26 cellular contexts compared by ENCODE assay signal in the genomic region with DNA sequence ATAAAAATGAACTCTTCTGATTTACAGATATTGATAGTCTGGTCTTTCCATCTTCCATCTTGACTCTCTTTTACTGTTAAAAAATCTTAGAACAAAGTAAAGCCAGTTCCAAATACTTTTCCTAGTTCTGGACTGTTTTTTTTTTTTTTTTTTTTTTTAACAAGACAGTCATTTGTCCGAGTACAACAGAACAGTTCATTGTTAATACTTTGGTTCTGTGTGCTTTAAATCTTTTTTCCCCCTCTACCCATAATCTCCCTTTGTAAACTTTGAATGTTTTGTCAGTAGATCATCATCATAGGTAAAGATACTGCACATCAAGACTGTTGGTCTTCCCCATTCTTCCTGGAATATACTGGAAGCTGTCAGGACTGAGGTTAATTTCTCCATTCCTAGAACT.
"Had no signal": no experiment of that assay in that cellular context is flagged by ENCODE, and none has a peak within 500 bp of the region (broad histone marks: within the 10 kb centered on the region; RNA-seq: fewer than 3 reads in every experiment).

No MANE protein-coding gene starts in this region.

- ATAC-seq: activated CD4-positive, alpha-beta T cell treated with anti-CD3 and anti-CD28 coated beads for 36 hours; activated CD4-positive, CD25-positive, alpha-beta regulatory T cell treated with anti-CD3 and anti-CD28 coated beads, Interleukin-2, amount 50 U/mL, for 24 hours; activated CD8-positive, alpha-beta T cell treated with anti-CD3 and anti-CD28 coated beads, Interleukin-2, amount 10 ng/mL, durations not matched to agents 7 days and 5 days; K562; Panc1 had no signal

- H3K27me3 ChIP-seq: ascending aorta, cardiac muscle cell, SJCRH30 had no signal

- DNase-seq: activated CD4-positive, alpha-beta T cell treated with anti-CD3 and anti-CD28 coated beads for 36 hours; activated CD4-positive, alpha-beta T cell treated with anti-CD3 and anti-CD28 coated beads, Interleukin-2, amount 10 ng/mL, durations not matched to agents 7 days and 5 days; activated CD4-positive, alpha-beta T cell treated with anti-CD3 and anti-CD28 coated beads, Interleukin-2, amount 50 U/mL, for 48 hours; activated CD8-positive, alpha-beta T cell treated with anti-CD3 and anti-CD28 coated beads, Interleukin-2, amount 10 ng/mL, durations not matched to agents 7 days and 5 days; activated gamma-delta T cell; activated naive CD4-positive, alpha-beta T cell treated with Interleukin-2 at 50 U/mL for 16 hours; activated naive CD8-positive, alpha-beta T cell treated with anti-CD3 and anti-CD28 coated beads, Interleukin-2, amount 10 ng/mL, durations not matched to agents 7 days and 5 days; activated T-cell treated with anti-CD3 and anti-CD28 coated beads, Interleukin-2, amount 50 U/mL, for 24 hours; amygdala; NCI-H1092 treated with DMSO at 0.1 percent for 48 hours; NCI-H1417; NCI-H146; NCI-H187; NCI-H2081; NCI-H2171 treated with DMSO at 0.1 percent for 48 hours; NCI-H2227 treated with DMSO at 0.1 percent for 48 hours; NCI-H446; NCI-H524; SHP77; SJCRH30; SK-N-SH had no signal

- H3K27ac ChIP-seq: ascending aorta, cardiac muscle cell, SJCRH30 had no signal

- H3K4me3 ChIP-seq: ascending aorta, cardiac muscle cell, K562, SJCRH30 had no signal
